In the genomic region with DNA sequence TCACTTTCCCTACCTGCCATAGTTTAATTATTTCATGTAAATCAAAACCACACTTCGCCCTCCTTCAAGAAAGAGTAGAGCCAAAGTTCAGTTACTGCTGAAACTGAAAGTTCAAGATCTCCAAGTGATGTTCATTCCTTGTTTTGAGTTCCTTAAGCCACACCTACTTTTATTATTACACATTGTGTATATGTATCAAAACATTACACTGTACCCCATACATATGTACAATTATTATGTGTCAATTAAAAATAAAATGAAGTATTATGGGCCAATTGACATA, we compare ENCODE assay signal across 1 cellular context.
TF ChIP-seq lines count a peak whose summit lies in the region.

No MANE protein-coding gene starts in this region.

TF ChIP-seq in WTC11, 78 proteins besides CTCF, POLR2A, EP300 and RAD21 (continued from another document):
- TF ChIP-seq, protein P1, sequence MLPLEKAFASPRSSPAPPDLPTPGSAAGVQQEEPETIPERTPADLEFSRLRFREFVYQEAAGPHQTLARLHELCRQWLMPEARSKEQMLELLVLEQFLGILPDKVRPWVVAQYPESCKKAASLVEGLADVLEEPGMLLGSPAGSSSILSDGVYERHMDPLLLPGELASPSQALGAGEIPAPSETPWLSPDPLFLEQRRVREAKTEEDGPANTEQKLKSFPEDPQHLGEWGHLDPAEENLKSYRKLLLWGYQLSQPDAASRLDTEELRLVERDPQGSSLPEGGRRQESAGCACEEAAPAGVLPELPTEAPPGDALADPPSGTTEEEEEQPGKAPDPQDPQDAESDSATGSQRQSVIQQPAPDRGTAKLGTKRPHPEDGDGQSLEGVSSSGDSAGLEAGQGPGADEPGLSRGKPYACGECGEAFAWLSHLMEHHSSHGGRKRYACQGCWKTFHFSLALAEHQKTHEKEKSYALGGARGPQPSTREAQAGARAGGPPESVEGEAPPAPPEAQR (CRISPR knock-in tag; IDR thresholded peaks at IDR 0.05): no peak
- no peak for TF ChIP-seq KAT7 (CRISPR knock-in tag; IDR thresholded peaks at IDR 0.05; ENCODE audit: borderline replicate concordance)
